ENCODE assay signal across 22 cellular contexts in genomic region chr7:86339051-86339450, GRCh38.
"Had no signal": no experiment of that assay in that cellular context is flagged by ENCODE, and none has a peak within 500 bp of the region (broad histone marks: within the 10 kb centered on the region; RNA-seq: fewer than 3 reads in every experiment).

No MANE protein-coding gene starts in this region.

- H3K4me1 ChIP-seq: esophagus muscularis mucosa, foreskin keratinocyte, heart left ventricle, left lung, lower lobe of right lung, right lobe of liver, vagina had no signal

- H3K36me3 ChIP-seq: esophagus muscularis mucosa, heart left ventricle, left lung, lower lobe of right lung, ovary, right lobe of liver, vagina had no signal

- H3K4me3 ChIP-seq: esophagus muscularis mucosa, heart left ventricle, left lung, lower lobe of right lung, ovary, right lobe of liver, skin epidermis, vagina had no signal

- H3K9me3 ChIP-seq: esophagus muscularis mucosa, lower lobe of right lung, ovary, right lobe of liver, vagina had no signal

- H3K27ac ChIP-seq: esophagus muscularis mucosa, foreskin keratinocyte, heart left ventricle, left lung, lower lobe of right lung, ovary, right lobe of liver, skin epidermis, vagina had no signal

- DNase-seq: activated CD4-positive, alpha-beta memory T cell treated with anti-CD3 and anti-CD28 coated beads, Interleukin-2, amount 10 ng/mL, durations not matched to agents 7 days and 5 days; activated CD4-positive, alpha-beta T cell treated with anti-CD3 and anti-CD28 coated beads for 1 hour; activated CD4-positive, alpha-beta T cell treated with anti-CD3 and anti-CD28 coated beads, Interleukin-2, amount 10 ng/mL, durations not matched to agents 7 days and 5 days; activated CD8-positive, alpha-beta memory T cell treated with anti-CD3 and anti-CD28 coated beads, Interleukin-2, amount 50 U/mL, for 48 hours; activated naive CD4-positive, alpha-beta T cell; activated T-cell treated with anti-CD3 and anti-CD28 coated beads, Interleukin-2, amount 50 U/mL, for 4 hours; heart left ventricle; hypothalamus; left lung; lower lobe of right lung; mesenchymal stem cell; natural killer cell; ovary; right lobe of liver; stimulated activated CD4-positive, alpha-beta T cell treated with anti-CD3 and anti-CD28 coated beads, Interleukin-4, amount 100 ng/mL, for 24 hours; stimulated activated naive CD8-positive, alpha-beta T cell treated with anti-CD3 and anti-CD28 coated beads, Interleukin-15, amount 100 ng/mL, for 72 hours; substantia nigra; T-helper 17 cell had no signal

- H3K27me3 ChIP-seq: esophagus muscularis mucosa, foreskin keratinocyte, heart left ventricle, left lung, ovary, right lobe of liver, vagina had no signal
